ENCODE assay signal across 8 cellular contexts in the genomic region with DNA sequence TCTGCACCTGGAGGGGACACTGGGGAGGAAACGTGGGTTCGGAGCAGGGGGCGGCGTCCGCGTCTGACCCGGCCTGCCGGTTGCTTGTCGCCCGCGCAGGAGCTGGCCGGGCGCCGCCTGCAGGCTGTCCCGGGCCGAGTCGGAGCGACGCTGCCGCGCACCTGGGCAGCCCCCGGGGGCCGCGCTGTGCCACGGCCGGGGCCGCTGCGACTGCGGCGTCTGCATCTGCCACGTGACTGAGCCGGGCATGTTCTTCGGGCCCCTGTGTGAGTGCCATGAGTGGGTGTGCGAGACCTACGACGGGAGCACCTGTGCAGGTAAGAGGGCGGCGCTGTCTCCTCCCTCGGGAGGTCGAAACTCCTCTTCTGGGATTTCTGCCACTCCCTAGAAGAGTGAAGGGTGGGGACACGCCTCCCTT. TPM values are rescaled to one million over a fixed set of nuclear protein-coding genes. Genes with fewer than 3 reads are reported as not detected.
A peak's percentile ranks its signal among the peaks of the same experiment; 100 is the strongest.
DNase-seq lines count a peak whose midpoint lies in the region; ATAC-seq and TF ChIP-seq lines count a peak whose summit lies in the region.

No MANE protein-coding gene starts in this region.

- TF ChIP-seq POLR2A in tibial nerve (IDR thresholded peaks at IDR 0.05) (no peak), Peyer's patch (IDR thresholded peaks at IDR 0.05) (no peak)

- H3K27ac ChIP-seq in BLaER1: no peak overlapping the region
- peak overlapping the region; percentile 99 for H3K27ac ChIP-seq in SJSA1
- H3K27ac ChIP-seq in right cardiac atrium (ENCODE audit: low read length): no peak overlapping the region
- H3K27ac ChIP-seq in tibial nerve: peak overlapping the region; percentile 1 to 86 (median 65)
- H3K27ac ChIP-seq in Peyer's patch: no peak overlapping the region

- 0 out of 2 replicates have a peak overlapping the region, but pooled peaks have one; percentile 14 for H3K4me2 ChIP-seq in BLaER1

- peak in 4 of 5 experiments; percentile 41 to 69 (median 45) for TF ChIP-seq CTCF in tibial nerve (IDR thresholded peaks at IDR 0.05)
- TF ChIP-seq CTCF in Peyer's patch (IDR thresholded peaks at IDR 0.05): no peak

- H3K27ac Mint-ChIP-seq in activated T-helper 2 cell treated with anti-CD3 and anti-CD28 coated beads, Interferon-gamma antibody, Interleukin-2, Interleukin-4, amounts not matched to agents 10 μg/mL and 5 μg/mL and 100 μg/mL, durations not matched to agents 14 hours and 24 hours and 36 hours: no peak overlapping the region

- no peak overlapping the region for H3K9ac ChIP-seq in BLaER1

- H3K36me3 ChIP-seq in BLaER1: no peaks in the 10 kb centered on the region
- H3K36me3 ChIP-seq in SJSA1: no peaks in the 10 kb centered on the region
- no peaks in the 10 kb centered on the region for H3K36me3 ChIP-seq in tibial nerve
- H3K36me3 ChIP-seq in Peyer's patch: no peaks in the 10 kb centered on the region

- no peak overlapping the region for H3K4me3 ChIP-seq in BLaER1
- H3K4me3 ChIP-seq in SJSA1: peak overlapping the region; percentile 44
- H3K4me3 ChIP-seq in right cardiac atrium (ENCODE audit: low read length): peak overlapping the region; percentile 43
- H3K4me3 ChIP-seq in tibial nerve: peak overlapping the region; percentile 23 to 52 (median 36)
- peak overlapping the region in 2 of 4 donors; percentile 30 to 51 for H3K4me3 ChIP-seq in Peyer's patch

- 8% methylated on average over 41 of the region's 41 CpGs for WGBS in right cardiac atrium
- 23 to 42% methylated on average over 6 to 20 of the region's 41 CpGs for WGBS in tibial nerve, 2 donors

- no peaks in the 10 kb centered on the region for H3K4me1 ChIP-seq in BLaER1
- H3K4me1 ChIP-seq in SJSA1 (replicated peaks): peaks cover 72% of the 10 kb centered on the region
- peaks cover 3% of the 10 kb centered on the region for H3K4me1 ChIP-seq in right cardiac atrium (ENCODE audit: control insufficient read depth, insufficient read depth, low read length)
- peaks cover 0 to 42% (median 9%) of the 10 kb centered on the region in 4 donors for H3K4me1 ChIP-seq in tibial nerve
- H3K4me1 ChIP-seq in Peyer's patch: peaks cover 0 to 4% (median 0%) of the 10 kb centered on the region in 4 donors

- no peaks in the 10 kb centered on the region for H3K4me1 Mint-ChIP-seq in activated T-helper 2 cell treated with anti-CD3 and anti-CD28 coated beads, Interferon-gamma antibody, Interleukin-2, Interleukin-4, amounts not matched to agents 10 μg/mL and 5 μg/mL and 100 μg/mL, durations not matched to agents 14 hours and 24 hours and 36 hours (ENCODE audit: low read depth)

- no peaks in the 10 kb centered on the region for H3K36me3 Mint-ChIP-seq in activated T-helper 2 cell treated with anti-CD3 and anti-CD28 coated beads, Interferon-gamma antibody, Interleukin-2, Interleukin-4, amounts not matched to agents 10 μg/mL and 5 μg/mL and 100 μg/mL, durations not matched to agents 14 hours and 24 hours and 36 hours (ENCODE audit: low read depth)

- H3K27me3 Mint-ChIP-seq in activated T-helper 2 cell treated with anti-CD3 and anti-CD28 coated beads, Interferon-gamma antibody, Interleukin-2, Interleukin-4, amounts not matched to agents 10 μg/mL and 5 μg/mL and 100 μg/mL, durations not matched to agents 14 hours and 24 hours and 36 hours (ENCODE audit: low read depth): peaks cover 11% of the 10 kb centered on the region

- no peaks in the 10 kb centered on the region for H3K27me3 ChIP-seq in BLaER1
- no peaks in the 10 kb centered on the region for H3K27me3 ChIP-seq in SJSA1 (replicated peaks)
- no peaks in the 10 kb centered on the region for H3K27me3 ChIP-seq in right cardiac atrium (ENCODE audit: control insufficient read depth, insufficient read depth)
- H3K27me3 ChIP-seq in tibial nerve: no peaks in the 10 kb centered on the region
- no peaks in the 10 kb centered on the region for H3K27me3 ChIP-seq in Peyer's patch

- no peak for TF ChIP-seq EP300 in tibial nerve (IDR thresholded peaks at IDR 0.05)

- H3K9me3 ChIP-seq in BLaER1 (no peaks in the 10 kb centered on the region), SJSA1 (replicated peaks) (no peaks in the 10 kb centered on the region), right cardiac atrium (ENCODE audit: control insufficient read depth, low read length) (no peaks in the 10 kb centered on the region), tibial nerve (no peaks in the 10 kb centered on the region), Peyer's patch (no peaks in the 10 kb centered on the region)

- ATAC-seq in GM21576 (IDR thresholded peaks at IDR 0.05; ENCODE audit: unreplicated experiment) (peak; percentile 32), right cardiac atrium (peak; percentile 68 to 82)

- no peaks in the 10 kb centered on the region for H3K9me3 Mint-ChIP-seq in activated T-helper 2 cell treated with anti-CD3 and anti-CD28 coated beads, Interferon-gamma antibody, Interleukin-2, Interleukin-4, amounts not matched to agents 10 μg/mL and 5 μg/mL and 100 μg/mL, durations not matched to agents 14 hours and 24 hours and 36 hours

- DNase-seq in SJSA1 (ENCODE audit: low read depth in 1 of 2, low spot score in 2 of 2) (peak; percentile 34 to 39), right cardiac atrium (peak in 2 of 3 donors; percentile 16 to 60), tibial nerve (ENCODE audit: low spot score in 2 of 2) (no peak), Peyer's patch (no peak)
- no peak for DNase-seq in activated effector memory CD4-positive, alpha-beta T cell treated with Interleukin-2 at 50 U/mL for 16 hours
- no peak for DNase-seq in activated T-helper 2 cell treated with anti-CD3 and anti-CD28 coated beads, Interferon-gamma antibody, Interleukin-2, Interleukin-4, amounts not matched to agents 10 μg/mL and 5 μg/mL and 100 μg/mL, durations not matched to agents 14 hours and 24 hours and 36 hours (ENCODE audit: low spot score)

- H3K4me3 Mint-ChIP-seq in activated T-helper 2 cell treated with anti-CD3 and anti-CD28 coated beads, Interferon-gamma antibody, Interleukin-2, Interleukin-4, amounts not matched to agents 10 μg/mL and 5 μg/mL and 100 μg/mL, durations not matched to agents 14 hours and 24 hours and 36 hours (ENCODE audit: low read depth): no peak overlapping the region

- H4K20me1 ChIP-seq in BLaER1: no peaks in the 10 kb centered on the region

- intact Hi-C loops in right cardiac atrium (cut with DNase I): no loop called here
- intact Hi-C loops in activated T-helper 2 cell treated with anti-CD3 and anti-CD28 coated beads, Interferon-gamma antibody, Interleukin-2, Interleukin-4, amounts not matched to agents 10 μg/mL and 5 μg/mL and 100 μg/mL, durations not matched to agents 14 hours and 24 hours and 36 hours (cut with micrococcal nuclease): no loop called here

RNA-seq across cellular contexts. Expression of a gene that starts 1.3 kb away (rescaled TPM):
- total RNA-seq in SJSA1 (2014; rRNA removed; shearing (Covaris generic)): 63.3 and 100 TPM in 2 replicates
- total RNA-seq in right cardiac atrium (10 to 100 TPM in 1 of 4 donors, 1 to 10 TPM in 3; 6.9 to 11.2 (median 7.6) TPM), tibial nerve (10 to 100 TPM; 26.4 to 81.4 (median 76.1) TPM), Peyer's patch (1 to 10 TPM in 1 of 4 donors, under 1 TPM in 2, not detected in 1; 0.27 to 2.6 (median 0.83) TPM)
- polyA plus RNA-seq in right cardiac atrium: 5.8 TPM
- not detected in 2 replicates for total RNA-seq in activated T-helper 2 cell treated with anti-CD3 and anti-CD28 coated beads, Interferon-gamma antibody, Interleukin-2, Interleukin-4, amounts not matched to agents 10 μg/mL and 5 μg/mL and 100 μg/mL, durations not matched to agents 14 hours and 24 hours and 36 hours

RNA-seq across cellular contexts. Expression of a gene that starts 37.5 kb away (rescaled TPM):
- total RNA-seq in SJSA1 (2014; rRNA removed; shearing (Covaris generic)): 0.22 and 1.2 TPM in 2 replicates
- total RNA-seq in right cardiac atrium (10 to 100 TPM; 12.8 to 17.0 (median 14.9) TPM), tibial nerve (10 to 100 TPM in 2 of 4 donors, 1 to 10 TPM in 2; 6.0 to 11.8 (median 8.7) TPM), Peyer's patch (under 1 TPM in 2 of 4 donors, not detected in 2; 0.13 to 0.18 TPM)
- 5.2 TPM for polyA plus RNA-seq in right cardiac atrium
- total RNA-seq in activated T-helper 2 cell treated with anti-CD3 and anti-CD28 coated beads, Interferon-gamma antibody, Interleukin-2, Interleukin-4, amounts not matched to agents 10 μg/mL and 5 μg/mL and 100 μg/mL, durations not matched to agents 14 hours and 24 hours and 36 hours: not detected in 2 replicates

Comparison
In these comparisons a context has a peak if more than half of its experiments do, and no peak if none do; other contexts are left out.
1. H3K27ac ChIP-seq: peak in SJSA1 (single experiment) and tibial nerve (4 of 4); none in BLaER1 (single experiment), right cardiac atrium (single experiment) and Peyer's patch (0 of 4).
2. DNase-seq: peak in SJSA1 (2 of 2) and right cardiac atrium (2 of 3); none in tibial nerve (0 of 2), activated effector memory CD4-positive, alpha-beta T cell treated with Interleukin-2 at 50 U/mL for 16 hours (single experiment), activated T-helper 2 cell treated with anti-CD3 and anti-CD28 coated beads, Interferon-gamma antibody, Interleukin-2, Interleukin-4, amounts not matched to agents 10 μg/mL and 5 μg/mL and 100 μg/mL, durations not matched to agents 14 hours and 24 hours and 36 hours (single experiment) and Peyer's patch (0 of 3).
3. CTCF ChIP-seq: peak in tibial nerve (4 of 5); none in Peyer's patch (0 of 6).